30 cellular contexts compared by ENCODE assay signal in genomic region chr2:225223301-225223700, GRCh38.
"Had no signal": no experiment of that assay in that cellular context is flagged by ENCODE, and none has a peak within 500 bp of the region (broad histone marks: within the 10 kb centered on the region; RNA-seq: fewer than 3 reads in every experiment).

No MANE protein-coding gene starts in this region.

- H3K27ac ChIP-seq: ascending aorta, cardiac muscle cell, WERI-Rb-1 had no signal

- DNase-seq: activated CD4-positive, alpha-beta memory T cell treated with anti-CD3 and anti-CD28 coated beads, Interleukin-2, amount 10 ng/mL, durations not matched to agents 7 days and 5 days; activated CD4-positive, alpha-beta T cell treated with anti-CD3 and anti-CD28 coated beads for 1 hour; activated CD4-positive, alpha-beta T cell treated with anti-CD3 and anti-CD28 coated beads for 36 hours; activated CD4-positive, alpha-beta T cell treated with anti-CD3 and anti-CD28 coated beads for 48 hours; activated CD4-positive, alpha-beta T cell treated with anti-CD3 and anti-CD28 coated beads, Interleukin-2, amount 10 ng/mL, durations not matched to agents 7 days and 5 days; activated CD4-positive, alpha-beta T cell treated with anti-CD3 and anti-CD28 coated beads, Interleukin-2, amount 50 U/mL, for 48 hours; activated CD4-positive, CD25-positive, alpha-beta regulatory T cell; activated CD8-positive, alpha-beta memory T cell treated with anti-CD3 and anti-CD28 coated beads for 24 hours; activated CD8-positive, alpha-beta memory T cell treated with anti-CD3 and anti-CD28 coated beads, Interleukin-2, amount 10 ng/mL, durations not matched to agents 7 days and 5 days; activated CD8-positive, alpha-beta memory T cell treated with anti-CD3 and anti-CD28 coated beads, Interleukin-2, amount 50 U/mL, for 48 hours; activated CD8-positive, alpha-beta T cell treated with anti-CD3 and anti-CD28 coated beads, Interleukin-2, amount 10 ng/mL, durations not matched to agents 7 days and 5 days; activated effector memory CD4-positive, alpha-beta T cell treated with Interleukin-2 at 50 U/mL for 16 hours; activated gamma-delta T cell; activated naive CD4-positive, alpha-beta T cell treated with anti-CD3 and anti-CD28 coated beads, Interleukin-2, amount 10 ng/mL, durations not matched to agents 7 days and 5 days; activated naive CD4-positive, alpha-beta T cell treated with Interleukin-2 at 50 U/mL for 16 hours; activated naive CD8-positive, alpha-beta T cell treated with anti-CD3 and anti-CD28 coated beads, Interleukin-2, amount 10 ng/mL, durations not matched to agents 7 days and 5 days; activated naive CD8-positive, alpha-beta T cell treated with anti-CD3 and anti-CD28 coated beads, Interleukin-2, amount 50 U/mL, for 24 hours; activated T-cell treated with anti-CD3 and anti-CD28 coated beads, Interleukin-2, amount 50 U/mL, for 24 hours; activated T-cell treated with anti-CD3 and anti-CD28 coated beads, Interleukin-2, amount 50 U/mL, for 48 hours; amygdala; anterior cingulate cortex; caudate nucleus; cerebellar nuclear complex; T-helper 2 cell; T-helper 9 cell; WERI-Rb-1 had no signal

- ATAC-seq: activated CD4-positive, alpha-beta T cell treated with anti-CD3 and anti-CD28 coated beads for 36 hours; activated CD4-positive, CD25-positive, alpha-beta regulatory T cell treated with anti-CD3 and anti-CD28 coated beads, Interleukin-2, amount 50 U/mL, for 24 hours; activated CD8-positive, alpha-beta memory T cell treated with anti-CD3 and anti-CD28 coated beads, Interleukin-2, amount 10 ng/mL, durations not matched to agents 7 days and 5 days; activated CD8-positive, alpha-beta T cell treated with anti-CD3 and anti-CD28 coated beads, Interleukin-2, amount 10 ng/mL, durations not matched to agents 7 days and 5 days; activated naive CD8-positive, alpha-beta T cell treated with anti-CD3 and anti-CD28 coated beads, Interleukin-2, amount 50 U/mL, for 24 hours; WTC11 had no signal

- H3K4me3 ChIP-seq: ascending aorta, cardiac muscle cell had no signal
